Comparison of ENCODE assay signal across 9 cellular contexts in the genomic region with DNA sequence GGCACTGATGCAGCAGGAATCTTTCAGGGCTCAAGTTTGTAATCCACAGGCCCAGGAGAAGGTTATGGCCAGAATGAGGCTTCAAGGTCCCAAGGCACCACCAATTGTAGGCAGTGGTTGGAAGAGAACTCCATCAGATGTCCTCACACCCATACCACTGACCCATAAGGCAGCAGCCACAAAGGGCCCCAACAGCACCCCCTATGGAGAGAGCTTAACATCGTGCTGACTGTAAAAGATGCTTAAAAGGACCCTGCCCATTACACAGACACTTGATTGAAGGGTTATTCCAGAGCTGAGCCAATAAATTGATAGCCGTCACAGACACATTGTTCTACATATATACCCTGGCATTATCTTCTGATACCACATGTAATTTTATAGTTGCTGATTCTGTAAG.
DNase-seq lines count a peak whose midpoint lies in the region; FAIRE-seq and TF ChIP-seq lines count a peak whose summit lies in the region.
"Had no signal": no experiment of that assay in that cellular context is flagged by ENCODE, and none has a peak within 500 bp of the region (broad histone marks: within the 10 kb centered on the region; RNA-seq: fewer than 3 reads in every experiment).

No MANE protein-coding gene starts in this region.

- no peaks in the 10 kb centered on the region for H3K27me3 ChIP-seq in Loucy (ENCODE audit: insufficient read depth, low read length, poor library complexity, severe bottlenecking)
- H3K27me3 ChIP-seq in H1 (replicated peaks in 1 of 4; ENCODE audit: control insufficient read depth in 3 of 4, extremely low read depth in 1 of 4, insufficient read depth in 3 of 4, low read length in 3 of 4) = no peaks in the 10 kb centered on the region
- no peaks in the 10 kb centered on the region for H3K27me3 ChIP-seq in osteoblast (ENCODE audit: insufficient read depth, low read length)

- peak overlapping the region; percentile 76; the same call in 1 of the 2 replicates for H2BK12ac ChIP-seq in H1 (ENCODE audit: low read depth, low read length)

- no peak overlapping the region for H4K8ac ChIP-seq in H1 (ENCODE audit: extremely low read depth, insufficient read depth, low read length)

- 94% methylated on average over 2 of the region's 2 CpGs; no CpG with 5 or more reads in 1 of the 2 experiments for WGBS in H1 (ENCODE audit: extremely low coverage in 1 of 2, insufficient coverage in 1 of 2, insufficient read length in 1 of 2, insufficient replicate concordance in 2 of 2, low coverage in 1 of 2, low lambda C conversion rate in 2 of 2, missing lambda C conversion rate in 1 of 2), 2 experiments

- 0 out of 2 replicates have a peak overlapping the region, but pooled peaks have one; percentile 69 for H2BK5ac ChIP-seq in H1 (ENCODE audit: low read depth, low read length)

- CTCF ChIA-PET in H1 (lab: Charles Lee; ENCODE audit: partially characterized antibody) = interaction anchor here (0.6 to 2.6 kb wide), 13 partner anchors 14 to 529 kb away, joined by 3 to 15 read pairs (median 4); no protein-coding TSS in a partner anchor

- H3K27ac ChIP-seq in H1 (ENCODE audit: low read depth, low read length) (no peak overlapping the region), osteoblast (ENCODE audit: low read depth, low read length) (peak overlapping the region; percentile 98), substantia nigra (ENCODE audit: low read depth, low read length, poor library complexity, severe bottlenecking) (no peak overlapping the region)

- H3K79me2 ChIP-seq in Loucy (ENCODE audit: insufficient read depth, low read length) (no peaks in the 10 kb centered on the region), H1 (ENCODE audit: control insufficient read depth in 1 of 2, insufficient read depth in 2 of 2, low read length in 2 of 2) (no peaks in the 10 kb centered on the region), osteoblast (ENCODE audit: insufficient read depth, low read length) (peaks cover 13% of the 10 kb centered on the region)

- no peak overlapping the region for H3K4me3 ChIP-seq in Loucy (ENCODE audit: low read length, poor library complexity, severe bottlenecking)
- no peak overlapping the region for H3K4me3 ChIP-seq in H1 (ENCODE audit: extremely low read depth in 1 of 4, insufficient read depth in 2 of 4, low read depth in 3 of 4, low read length in 4 of 4)
- no peak overlapping the region for H3K4me3 ChIP-seq in osteoblast (ENCODE audit: insufficient read depth, low read length)

- H2BK120ac ChIP-seq in H1 (replicated peaks; ENCODE audit: low read depth, low read length) = no peak overlapping the region

- H3K79me1 ChIP-seq in H1 (ENCODE audit: low read depth, low read length) = no peaks in the 10 kb centered on the region

- DNase-seq in H1 (ENCODE audit: low read depth in 1 of 2, low spot score in 2 of 2) = no peak
- DNase-seq in osteoblast (ENCODE audit: insufficient read length, low spot score, missing footprints) = peak; percentile 51
- no peak for DNase-seq in GM13976 (ENCODE audit: low spot score)
- no peak for DNase-seq in substantia nigra (lab: John Stamatoyannopoulos, UW)
- no peak for DNase-seq in HTR-8/SVneo (ENCODE audit: insufficient read length, low spot score)
- DNase-seq: GDM1, NCI-H1105 treated with DMSO at 0.1 percent for 48 hours had no signal

- H3K4me1 ChIP-seq in Loucy (ENCODE audit: insufficient read depth, low read length, poor library complexity, severe bottlenecking) (peaks cover 8% of the 10 kb centered on the region), H1 (replicated peaks in 1 of 4; ENCODE audit: control insufficient read depth in 3 of 4, insufficient read depth in 4 of 4, low read length in 3 of 4) (peaks cover 2 to 13% (median 6%) of the 10 kb centered on the region in 4 experiments), osteoblast (ENCODE audit: insufficient read depth, low read length) (peaks cover 35% of the 10 kb centered on the region)

- no peak for TF ChIP-seq EP300 in H1 (IDR thresholded peaks at IDR 0.05; ENCODE audit: borderline replicate concordance in 1 of 2, low read depth in 2 of 2, low read length in 2 of 2)

- H2AFZ ChIP-seq in Loucy (ENCODE audit: low read length) = peak overlapping the region; percentile 18; the same call in 1 of the 2 replicates
- no peak overlapping the region for H2AFZ ChIP-seq in H1 (ENCODE audit: low read length)
- no peak overlapping the region for H2AFZ ChIP-seq in osteoblast (ENCODE audit: low read length)

- no peak overlapping the region for H4K91ac ChIP-seq in H1 (replicated peaks; ENCODE audit: insufficient read length, low read length)

- no peaks in the 10 kb centered on the region for H4K20me1 ChIP-seq in Loucy (ENCODE audit: insufficient read depth, low read length, poor library complexity, severe bottlenecking)
- H4K20me1 ChIP-seq in H1 (replicated peaks in 1 of 2; ENCODE audit: control insufficient read depth in 1 of 2, insufficient read depth in 2 of 2, low read length in 2 of 2) = peaks cover 0 to 3% of the 10 kb centered on the region in 2 experiments
- no peaks in the 10 kb centered on the region for H4K20me1 ChIP-seq in osteoblast (ENCODE audit: insufficient read depth, low read length)

- no peaks in the 10 kb centered on the region for H3K9me2 ChIP-seq in Loucy (replicated peaks; ENCODE audit: low read depth, low read length)

- no peak for TF ChIP-seq POLR2A in H1 (IDR thresholded peaks at IDR 0.05; ENCODE audit: control extremely low read depth in 1 of 2, low read depth in 2 of 2, low read length in 2 of 2)

- in situ Hi-C loops in GM13976 (cut with MboI; ENCODE audit: low sequenced_read_pairs, unreplicated experiment) = no loop called here

- peak overlapping the region; percentile 75 for H2AK5ac ChIP-seq in H1 (ENCODE audit: low read depth, low read length)

- POLR2A ChIA-PET in H1 (lab: Charles Lee; ENCODE audit: partially characterized antibody) = no interaction called here

- TF ChIP-seq CTCF in GM12872 (IDR thresholded peaks at IDR 0.05; ENCODE audit: insufficient read depth, low read depth, low read length) = peak; percentile 47; the same call in 2 of the 3 replicates
- TF ChIP-seq CTCF in Loucy (conservative IDR thresholded peaks at IDR 0.05; ENCODE audit: low read length) = peak; percentile 65
- TF ChIP-seq CTCF in H1 (IDR thresholded peaks at IDR 0.05; ENCODE audit: control extremely low read depth in 1 of 3, insufficient read depth in 1 of 3, low read depth in 1 of 3, low read length in 3 of 3) = peak; percentile 39 to 61 (median 47)
- peak; percentile 35 for TF ChIP-seq CTCF in osteoblast (IDR thresholded peaks at IDR 0.05; ENCODE audit: extremely low read depth, low read depth, low read length)
- TF ChIP-seq CTCF in GM13976 (IDR thresholded peaks at IDR 0.05; ENCODE audit: borderline replicate concordance, control extremely low read depth, extremely low read depth, insufficient read depth, missing control alignments) = no peak

- no peaks in the 10 kb centered on the region for H3K36me3 ChIP-seq in Loucy (ENCODE audit: insufficient read depth, low read length)
- peaks cover 5 to 20% (median 11%) of the 10 kb centered on the region in 4 experiments for H3K36me3 ChIP-seq in H1 (ENCODE audit: control insufficient read depth in 2 of 4, insufficient read depth in 4 of 4, low read length in 3 of 4)
- H3K36me3 ChIP-seq in osteoblast (ENCODE audit: insufficient read depth, low read length) = peaks cover 6% of the 10 kb centered on the region

- no peak overlapping the region for H3K56ac ChIP-seq in H1 (replicated peaks; ENCODE audit: insufficient read length, low read depth, low read length)

- H3K18ac ChIP-seq in H1 (ENCODE audit: extremely low read depth, low read length) = 0 out of 2 replicates have a peak overlapping the region, but pooled peaks have one; percentile 16

- TF ChIP-seq RAD21 in H1 (IDR thresholded peaks at IDR 0.05 in 1 of 2, conservative IDR thresholded peaks at IDR 0.05 in 1 of 2; ENCODE audit: low read depth in 2 of 2, low read length in 2 of 2) = peak; percentile 34 to 51; a peak in 3 of 4 replicates

- no peak overlapping the region for H4K5ac ChIP-seq in H1 (ENCODE audit: insufficient read length, low read depth, low read length)

- FAIRE-seq in H1 (lab: Jason Lieb, UNC) (peak; percentile 7), HTR-8/SVneo (lab: Jason Lieb, UNC) (no peak)

- H3F3A ChIP-seq in Loucy (ENCODE audit: low read depth) = no peaks in the 10 kb centered on the region

- H3K4me2 ChIP-seq in Loucy (ENCODE audit: low read depth, low read length, poor library complexity, severe bottlenecking) = no peak overlapping the region
- H3K4me2 ChIP-seq in H1 (ENCODE audit: insufficient read depth in 1 of 2, low read depth in 2 of 2, low read length in 2 of 2) = no peak overlapping the region
- H3K4me2 ChIP-seq in osteoblast (ENCODE audit: insufficient read depth, low read length) = peak overlapping the region; percentile 83

- no peaks in the 10 kb centered on the region for H3K9me3 ChIP-seq in Loucy (ENCODE audit: insufficient read depth, low read depth, low read length)
- no peaks in the 10 kb centered on the region for H3K9me3 ChIP-seq in H1 (ENCODE audit: insufficient read depth in 2 of 2, low read depth in 1 of 2, low read length in 1 of 2)
- H3K9me3 ChIP-seq in osteoblast (ENCODE audit: low read depth, low read length) = no peaks in the 10 kb centered on the region

- H2BK20ac ChIP-seq in H1 (ENCODE audit: low read length) = peak overlapping the region; percentile 82; the same call in 1 of the 2 replicates

- no peak overlapping the region for H2BK15ac ChIP-seq in H1 (ENCODE audit: low read length)

- H3K23me2 ChIP-seq in H1 (ENCODE audit: low read depth, low read length) = no peaks in the 10 kb centered on the region

- no peak overlapping the region for H3K9ac ChIP-seq in Loucy (ENCODE audit: low read depth, low read length, poor library complexity, severe bottlenecking)
- H3K9ac ChIP-seq in H1 (replicated peaks in 1 of 4; ENCODE audit: extremely low read depth in 1 of 4, low read depth in 3 of 4, low read length in 3 of 4) = no peak overlapping the region

- no peak overlapping the region for H3K4ac ChIP-seq in H1 (replicated peaks; ENCODE audit: insufficient read length, low read depth, low read length)

- no peak overlapping the region for H3K14ac ChIP-seq in H1 (ENCODE audit: insufficient read length)

- no peak overlapping the region for H3K23ac ChIP-seq in H1 (ENCODE audit: insufficient read length)

TF ChIP-seq in H1, 55 proteins besides CTCF, POLR2A, EP300 and RAD21:
- TF ChIP-seq CHD2 (IDR thresholded peaks at IDR 0.05; ENCODE audit: low read length) (0 out of 2 replicates have a peak, but pooled peaks have one; percentile 0), TCF12 (IDR thresholded peaks at IDR 0.05; ENCODE audit: low read depth, low read length) (no peak)
TF ChIP-seq in H1: peak in this region for 1.
